ENCODE assay signal across 17 cellular contexts in genomic region chr10:107444443-107444842, GRCh38.
A peak's percentile ranks its signal among the peaks of the same experiment; 100 is the strongest.
DNase-seq lines count a peak whose midpoint lies in the region; ATAC-seq and TF ChIP-seq lines count a peak whose summit lies in the region.
"Had no signal": no experiment of that assay in that cellular context is flagged by ENCODE, and none has a peak within 500 bp of the region (broad histone marks: within the 10 kb centered on the region; RNA-seq: fewer than 3 reads in every experiment).

No MANE protein-coding gene starts in this region.

- 58 to 61% methylated on average over 3 of the region's 3 CpGs for WGBS in body of pancreas, 2 donors

- CTCF ChIA-PET in activated CD4-positive, alpha-beta memory T cell treated with anti-CD3 and anti-CD28 coated beads, Interleukin-2, amount 10 ng/mL, durations not matched to agents 7 days and 5 days (lab: Charles Lee) = no interaction called here

- POLR2A ChIA-PET in activated CD4-positive, alpha-beta memory T cell treated with anti-CD3 and anti-CD28 coated beads, Interleukin-2, amount 10 ng/mL, durations not matched to agents 7 days and 5 days (lab: Charles Lee) = no interaction called here

- no peaks in the 10 kb centered on the region for H3K36me3 Mint-ChIP-seq in activated T-helper 17 cell treated with anti-CD3 and anti-CD28 coated beads, Interleukin-2, amount 50 U/mL, for 72 hours (ENCODE audit: low read depth)
- H3K36me3 Mint-ChIP-seq in activated CD4-positive, alpha-beta memory T cell treated with anti-CD3 and anti-CD28 coated beads, Interleukin-2, amount 10 ng/mL, durations not matched to agents 7 days and 5 days (ENCODE audit: low read depth) = no peaks in the 10 kb centered on the region

- H3K36me3 ChIP-seq in body of pancreas (replicated peaks in 1 of 2; ENCODE audit: insufficient read depth in 1 of 2, low read depth in 2 of 2) = no peaks in the 10 kb centered on the region

- no peaks in the 10 kb centered on the region for H3K9me3 ChIP-seq in body of pancreas

- no peak overlapping the region for H3K4me3 Mint-ChIP-seq in activated T-helper 17 cell treated with anti-CD3 and anti-CD28 coated beads, Interleukin-2, amount 50 U/mL, for 72 hours
- H3K4me3 Mint-ChIP-seq in activated CD4-positive, alpha-beta memory T cell treated with anti-CD3 and anti-CD28 coated beads, Interleukin-2, amount 10 ng/mL, durations not matched to agents 7 days and 5 days = no peak overlapping the region
- H3K4me3 Mint-ChIP-seq: B cell; CD4-positive, alpha-beta T cell; GM23338; H9 had no signal

- peak; percentile 50 for ATAC-seq in GM18868 (IDR thresholded peaks at IDR 0.05; ENCODE audit: unreplicated experiment)
- peak; percentile 36 for ATAC-seq in GM21367 (IDR thresholded peaks at IDR 0.05; ENCODE audit: unreplicated experiment)
- peak; percentile 30 for ATAC-seq in HG03378 (IDR thresholded peaks at IDR 0.05; ENCODE audit: unreplicated experiment)
- no peak for ATAC-seq in activated T-helper 17 cell treated with anti-CD3 and anti-CD28 coated beads, Interleukin-2, amount 50 U/mL, for 72 hours (replicated peaks)
- ATAC-seq in body of pancreas = no peak
- ATAC-seq: GM23338 had no signal

- H3K4me1 Mint-ChIP-seq in activated T-helper 17 cell treated with anti-CD3 and anti-CD28 coated beads, Interleukin-2, amount 50 U/mL, for 72 hours = no peaks in the 10 kb centered on the region
- H3K4me1 Mint-ChIP-seq in activated CD4-positive, alpha-beta memory T cell treated with anti-CD3 and anti-CD28 coated beads, Interleukin-2, amount 10 ng/mL, durations not matched to agents 7 days and 5 days = no peaks in the 10 kb centered on the region
- H3K4me1 Mint-ChIP-seq: GM23338, H9 had no signal

- peaks cover 14% of the 10 kb centered on the region for H3K9me3 Mint-ChIP-seq in activated T-helper 17 cell treated with anti-CD3 and anti-CD28 coated beads, Interleukin-2, amount 50 U/mL, for 72 hours
- peaks cover 21% of the 10 kb centered on the region for H3K9me3 Mint-ChIP-seq in activated CD4-positive, alpha-beta memory T cell treated with anti-CD3 and anti-CD28 coated beads, Interleukin-2, amount 10 ng/mL, durations not matched to agents 7 days and 5 days
- H3K9me3 Mint-ChIP-seq: GM23338, H9 had no signal

- intact Hi-C loops in body of pancreas (cut with DNase I) = no loop called here

- no peak overlapping the region for H3K27ac Mint-ChIP-seq in activated T-helper 17 cell treated with anti-CD3 and anti-CD28 coated beads, Interleukin-2, amount 50 U/mL, for 72 hours
- H3K27ac Mint-ChIP-seq in activated CD4-positive, alpha-beta memory T cell treated with anti-CD3 and anti-CD28 coated beads, Interleukin-2, amount 10 ng/mL, durations not matched to agents 7 days and 5 days = no peak overlapping the region
- H3K27ac Mint-ChIP-seq: B cell; CD4-positive, alpha-beta T cell; GM23338; H9 had no signal

- no peak overlapping the region for H3K27ac ChIP-seq in body of pancreas

- H3K27me3 ChIP-seq in body of pancreas = no peaks in the 10 kb centered on the region

- no peaks in the 10 kb centered on the region for H3K4me1 ChIP-seq in body of pancreas

- H3K27me3 Mint-ChIP-seq in activated T-helper 17 cell treated with anti-CD3 and anti-CD28 coated beads, Interleukin-2, amount 50 U/mL, for 72 hours = no peaks in the 10 kb centered on the region
- H3K27me3 Mint-ChIP-seq in activated CD4-positive, alpha-beta memory T cell treated with anti-CD3 and anti-CD28 coated beads, Interleukin-2, amount 10 ng/mL, durations not matched to agents 7 days and 5 days = no peaks in the 10 kb centered on the region
- H3K27me3 Mint-ChIP-seq: B cell; CD4-positive, alpha-beta T cell had no signal

- TF ChIP-seq POLR2A in body of pancreas (IDR thresholded peaks at IDR 0.05) = no peak

- TF ChIP-seq CTCF in body of pancreas (IDR thresholded peaks at IDR 0.05) = no peak

- no peak for DNase-seq in activated CD4-positive, alpha-beta T cell treated with anti-CD3 and anti-CD28 coated beads, Interleukin-2, amount 50 U/mL, for 4 hours
- no peak for DNase-seq in body of pancreas
- DNase-seq in activated CD4-positive, alpha-beta memory T cell treated with anti-CD3 and anti-CD28 coated beads, Interleukin-2, amount 10 ng/mL, durations not matched to agents 7 days and 5 days = no peak
- DNase-seq: C1 segment of cervical spinal cord; Calu3; CD4-positive, alpha-beta T cell; DMS 273 treated with DMSO at 0.1 percent for 48 hours; H9; IMR-90; Kasumi-1; KBM-7 had no signal

- H3K4me3 ChIP-seq in body of pancreas = no peak overlapping the region
- H3K4me3 ChIP-seq: GM23338 had no signal

Comparison
In these comparisons a context has a peak if more than half of its experiments do, and no peak if none do; other contexts are left out.
1. ATAC-seq: peak in GM18868 (single experiment), GM21367 (single experiment) and HG03378 (single experiment); none in activated T-helper 17 cell treated with anti-CD3 and anti-CD28 coated beads, Interleukin-2, amount 50 U/mL, for 72 hours (single experiment) and body of pancreas (single experiment).